Comparison of ENCODE assay signal across 16 cellular contexts in genomic region chr13:61024046-61024445, GRCh38.
A peak's percentile ranks its signal among the peaks of the same experiment; 100 is the strongest.
DNase-seq lines count a peak whose midpoint lies in the region; ATAC-seq and FAIRE-seq lines count a peak whose summit lies in the region.
"Had no signal": no experiment of that assay in that cellular context is flagged by ENCODE, and none has a peak within 500 bp of the region (broad histone marks: within the 10 kb centered on the region; RNA-seq: fewer than 3 reads in every experiment).

No MANE protein-coding gene starts in this region.

- no peak overlapping the region for H3K4me3 Mint-ChIP-seq in stimulated activated naive CD8-positive, alpha-beta T cell treated with anti-CD3 and anti-CD28 coated beads, Interleukin-15, amount 100 ng/mL, for 72 hours
- H3K4me3 Mint-ChIP-seq: B cell; CD4-positive, alpha-beta memory T cell; HFFc6 had no signal

- H3K9me3 Mint-ChIP-seq in stimulated activated naive CD8-positive, alpha-beta T cell treated with anti-CD3 and anti-CD28 coated beads, Interleukin-15, amount 100 ng/mL, for 72 hours, result peaks cover 0 to 20% of the 10 kb centered on the region in 2 donors

- DNase-seq in HuH-7 (ENCODE audit: low spot score) (peak; percentile 0), frontal cortex (ENCODE audit: low spot score in 2 of 2) (peak; percentile 12 to 13), pons (ENCODE audit: low spot score) (peak; percentile 89), DMS79 treated with DMSO at 0.1 percent for 48 hours (lab: John Stamatoyannopoulos, UW) (no peak), cerebellar nuclear complex (lab: John Stamatoyannopoulos, UW) (no peak)
- DNase-seq in stimulated activated naive CD8-positive, alpha-beta T cell treated with anti-CD3 and anti-CD28 coated beads, Interleukin-15, amount 100 ng/mL, for 72 hours, result no peak
- DNase-seq: ACHN; CD4-positive, alpha-beta memory T cell; COR-L47; GF-D8; HCEC 1CT; HFFc6 had no signal

- peak; percentile 45 for FAIRE-seq in frontal cortex (lab: Jason Lieb, UNC)
- FAIRE-seq: D721Med, K562 had no signal

- H3K27me3 Mint-ChIP-seq in stimulated activated naive CD8-positive, alpha-beta T cell treated with anti-CD3 and anti-CD28 coated beads, Interleukin-15, amount 100 ng/mL, for 72 hours, result no peaks in the 10 kb centered on the region
- H3K27me3 Mint-ChIP-seq: B cell; CD4-positive, alpha-beta memory T cell had no signal

- ATAC-seq in HG03460 (IDR thresholded peaks at IDR 0.05; ENCODE audit: unreplicated experiment), result no peak
- ATAC-seq in stimulated activated naive CD8-positive, alpha-beta T cell treated with anti-CD3 and anti-CD28 coated beads, Interleukin-15, amount 100 ng/mL, for 72 hours, result no peak
- ATAC-seq: K562 had no signal

- H3K4me1 Mint-ChIP-seq in stimulated activated naive CD8-positive, alpha-beta T cell treated with anti-CD3 and anti-CD28 coated beads, Interleukin-15, amount 100 ng/mL, for 72 hours, result no peaks in the 10 kb centered on the region
- H3K4me1 Mint-ChIP-seq: B cell; CD4-positive, alpha-beta memory T cell had no signal

- no peak overlapping the region for H3K27ac Mint-ChIP-seq in stimulated activated naive CD8-positive, alpha-beta T cell treated with anti-CD3 and anti-CD28 coated beads, Interleukin-15, amount 100 ng/mL, for 72 hours
- H3K27ac Mint-ChIP-seq: B cell; CD4-positive, alpha-beta memory T cell; HFFc6 had no signal

Comparison
In these comparisons a context has a peak if more than half of its experiments do, and no peak if none do; other contexts are left out.
1. DNase-seq: peak in HuH-7 (single experiment), frontal cortex (2 of 2) and pons (single experiment); none in DMS79 treated with DMSO at 0.1 percent for 48 hours (single experiment), cerebellar nuclear complex (0 of 2) and stimulated activated naive CD8-positive, alpha-beta T cell treated with anti-CD3 and anti-CD28 coated beads, Interleukin-15, amount 100 ng/mL, for 72 hours (0 of 2).